10 cellular contexts compared by ENCODE assay signal in the genomic region with DNA sequence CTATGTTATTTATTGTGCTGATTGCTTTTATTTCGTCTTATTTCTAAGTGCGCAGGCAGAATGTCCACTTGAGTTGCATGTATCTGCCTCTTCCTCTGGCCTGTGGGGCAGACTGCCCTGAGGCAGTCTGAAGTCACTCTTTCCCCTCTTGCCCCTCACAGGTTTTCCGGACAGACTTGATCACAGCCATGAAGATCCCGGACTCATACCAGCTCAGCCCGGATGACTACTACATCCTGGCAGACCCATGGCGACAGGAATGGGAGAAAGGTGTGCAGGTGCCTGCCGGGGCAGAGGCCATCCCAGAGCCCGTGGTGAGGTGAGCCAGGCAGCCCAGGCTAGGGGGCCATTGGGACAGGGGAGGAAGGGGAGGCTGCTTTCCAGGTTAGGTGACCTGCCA. TPM values are rescaled to one million over a fixed set of nuclear protein-coding genes. Genes with fewer than 3 reads are reported as not detected.
DNase-seq lines count a peak whose midpoint lies in the region; ATAC-seq and TF ChIP-seq lines count a peak whose summit lies in the region.
"Had no signal": no experiment of that assay in that cellular context is flagged by ENCODE, and none has a peak within 500 bp of the region (broad histone marks: within the 10 kb centered on the region; RNA-seq: fewer than 3 reads in every experiment).

No MANE protein-coding gene starts in this region.

- no peak for TF ChIP-seq CTCF in right atrium auricular region (IDR thresholded peaks at IDR 0.05)
- no peak for TF ChIP-seq CTCF in thoracic aorta (IDR thresholded peaks at IDR 0.05)
- TF ChIP-seq CTCF in uterus (IDR thresholded peaks at IDR 0.05), result no peak

- peaks cover 73% of the 10 kb centered on the region for H3K4me1 Mint-ChIP-seq in activated T-cell treated with anti-CD3 and anti-CD28 coated beads, Interleukin-2, amount 50 U/mL, for 24 hours (ENCODE audit: low read depth)
- peaks cover 75% of the 10 kb centered on the region for H3K4me1 Mint-ChIP-seq in activated CD4-positive, alpha-beta memory T cell treated with anti-CD3 and anti-CD28 coated beads for 36 hours (ENCODE audit: low read depth)

- H3K4me1 ChIP-seq in right atrium auricular region (peaks cover 0 to 94% of the 10 kb centered on the region in 2 donors), thoracic aorta (ENCODE audit: control insufficient read depth in 1 of 2, low read depth in 2 of 2) (peaks cover 72 to 97% of the 10 kb centered on the region in 2 donors), uterus (peaks cover 11 to 21% of the 10 kb centered on the region in 2 donors)

- DNase-seq in activated T-cell treated with anti-CD3 and anti-CD28 coated beads, Interleukin-2, amount 50 U/mL, for 24 hours, result no peak
- DNase-seq in activated T-cell treated with anti-CD3 and anti-CD28 coated beads for 4 hours, result no peak
- DNase-seq in activated CD4-positive, alpha-beta memory T cell treated with anti-CD3 and anti-CD28 coated beads for 36 hours, result no peak
- DNase-seq in right atrium auricular region (ENCODE audit: low spot score), result no peak
- no peak for DNase-seq in thoracic aorta (ENCODE audit: low spot score)
- DNase-seq in uterus, result no peak
- DNase-seq in NCI-H2196 treated with DMSO at 0.1 percent for 48 hours (lab: John Stamatoyannopoulos, UW; ENCODE audit: unreplicated experiment), result no peak
- DNase-seq in activated CD4-positive, alpha-beta T cell treated with anti-CD3 and anti-CD28 coated beads for 48 hours, result no peak
- DNase-seq: mesendoderm, NCI-H1930 had no signal

- no peak for TF ChIP-seq POLR2A in uterus (IDR thresholded peaks at IDR 0.05)

- CTCF ChIA-PET in activated CD4-positive, alpha-beta memory T cell treated with anti-CD3 and anti-CD28 coated beads for 36 hours (lab: Charles Lee), result no interaction called here

- H3K4me3 ChIP-seq in right atrium auricular region (no peak overlapping the region), thoracic aorta (no peak overlapping the region), uterus (no peak overlapping the region)

- H3K9me3 ChIP-seq in right atrium auricular region (no peaks in the 10 kb centered on the region), thoracic aorta (no peaks in the 10 kb centered on the region), uterus (no peaks in the 10 kb centered on the region)

- intact Hi-C loops in activated CD4-positive, alpha-beta memory T cell treated with anti-CD3 and anti-CD28 coated beads for 36 hours (cut with micrococcal nuclease), result no loop called here
- intact Hi-C loops in uterus (cut with DNase I; ENCODE audit: low total_unique reads), result no loop called here

- no peak for ATAC-seq in thoracic aorta (ENCODE audit: insufficient number of reproducible peaks, low FRiP score, low read depth)

- peak overlapping the region; percentile 79 for H3K27ac Mint-ChIP-seq in activated T-cell treated with anti-CD3 and anti-CD28 coated beads, Interleukin-2, amount 50 U/mL, for 24 hours
- peak overlapping the region; percentile 63 for H3K27ac Mint-ChIP-seq in activated CD4-positive, alpha-beta memory T cell treated with anti-CD3 and anti-CD28 coated beads for 36 hours

- H3K27me3 ChIP-seq in right atrium auricular region (no peaks in the 10 kb centered on the region), thoracic aorta (replicated peaks; ENCODE audit: insufficient read depth) (no peaks in the 10 kb centered on the region), uterus (no peaks in the 10 kb centered on the region)

- H3K36me3 ChIP-seq in right atrium auricular region, result peaks cover 9% of the 10 kb centered on the region
- no peaks in the 10 kb centered on the region for H3K36me3 ChIP-seq in thoracic aorta
- no peaks in the 10 kb centered on the region for H3K36me3 ChIP-seq in uterus

- H3K4me3 Mint-ChIP-seq in activated T-cell treated with anti-CD3 and anti-CD28 coated beads, Interleukin-2, amount 50 U/mL, for 24 hours, result no peak overlapping the region
- no peak overlapping the region for H3K4me3 Mint-ChIP-seq in activated CD4-positive, alpha-beta memory T cell treated with anti-CD3 and anti-CD28 coated beads for 36 hours

- POLR2A ChIA-PET in activated CD4-positive, alpha-beta memory T cell treated with anti-CD3 and anti-CD28 coated beads for 36 hours (lab: Charles Lee), result interaction anchor here (0.6 kb wide), 1 partner anchor 27 kb away, joined by 5 read pairs; no protein-coding TSS in a partner anchor

- H3K27me3 Mint-ChIP-seq in activated T-cell treated with anti-CD3 and anti-CD28 coated beads, Interleukin-2, amount 50 U/mL, for 24 hours, result no peaks in the 10 kb centered on the region
- no peaks in the 10 kb centered on the region for H3K27me3 Mint-ChIP-seq in activated CD4-positive, alpha-beta memory T cell treated with anti-CD3 and anti-CD28 coated beads for 36 hours

- no peaks in the 10 kb centered on the region for H3K9me3 Mint-ChIP-seq in activated T-cell treated with anti-CD3 and anti-CD28 coated beads, Interleukin-2, amount 50 U/mL, for 24 hours
- no peaks in the 10 kb centered on the region for H3K9me3 Mint-ChIP-seq in activated CD4-positive, alpha-beta memory T cell treated with anti-CD3 and anti-CD28 coated beads for 36 hours

- H3K27ac ChIP-seq in right atrium auricular region (peak overlapping the region; percentile 87 to 97), thoracic aorta (peak overlapping the region; percentile 72 to 80), uterus (no peak overlapping the region)

- H3K36me3 Mint-ChIP-seq in activated T-cell treated with anti-CD3 and anti-CD28 coated beads, Interleukin-2, amount 50 U/mL, for 24 hours (ENCODE audit: low read depth), result peaks cover 88% of the 10 kb centered on the region
- H3K36me3 Mint-ChIP-seq in activated CD4-positive, alpha-beta memory T cell treated with anti-CD3 and anti-CD28 coated beads for 36 hours, result peaks cover 35% of the 10 kb centered on the region

RNA-seq across cellular contexts. Expression of gene JADE2, which starts 26.4 kb away (rescaled TPM):
- 10 to 100 TPM; 79.4 to 81.6 TPM for total RNA-seq in activated CD4-positive, alpha-beta memory T cell treated with anti-CD3 and anti-CD28 coated beads for 36 hours
- total RNA-seq in right atrium auricular region, result 10 to 100 TPM; 37.5 to 47.6 TPM
- 10 to 100 TPM; 54.0 to 81.3 TPM for total RNA-seq in thoracic aorta
- 10 to 100 TPM; 15.8 to 95.8 (median 16.7) TPM for total RNA-seq in uterus

Comparison
In these comparisons a context has a peak if more than half of its experiments do, and no peak if none do; other contexts are left out.
1. H3K27ac ChIP-seq: peak in right atrium auricular region (2 of 2) and thoracic aorta (2 of 2); none in uterus (0 of 2).